ENCODE assay signal across 19 cellular contexts in the genomic region with DNA sequence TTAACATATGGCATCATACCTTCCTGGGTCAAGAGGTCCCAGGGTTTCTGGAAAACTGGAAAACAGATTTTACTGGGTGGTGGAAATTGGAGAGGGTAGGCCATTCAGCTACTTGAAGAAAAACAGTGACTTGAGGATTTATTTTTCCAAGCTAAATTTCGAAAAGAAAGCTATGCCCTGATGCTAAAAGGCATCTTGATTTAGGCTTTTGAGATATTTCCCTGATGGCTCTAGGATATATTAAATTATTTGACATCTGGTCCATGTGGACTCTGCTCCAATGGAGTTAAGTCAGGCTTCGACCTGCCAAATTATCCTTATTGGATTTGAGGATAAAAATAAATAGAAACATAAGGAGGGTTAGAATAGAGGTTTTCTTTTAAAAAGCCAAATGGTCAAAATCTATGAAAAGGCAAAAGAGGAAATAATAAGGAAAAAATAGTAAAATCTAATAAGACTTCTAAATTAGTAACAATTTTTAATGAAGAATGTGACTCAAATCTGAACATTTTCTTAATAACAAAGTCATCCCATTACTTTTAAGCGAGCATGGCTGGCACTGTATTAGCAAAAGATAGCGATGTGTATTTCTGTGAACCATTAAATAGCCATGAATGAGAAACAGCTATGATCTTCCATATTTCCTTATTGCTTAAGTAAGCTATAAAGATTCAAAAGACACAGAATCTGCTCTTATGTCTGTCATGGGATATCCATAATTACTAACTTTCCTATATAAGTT.
"Had no signal": no experiment of that assay in that cellular context is flagged by ENCODE, and none has a peak within 500 bp of the region (broad histone marks: within the 10 kb centered on the region; RNA-seq: fewer than 3 reads in every experiment).

No MANE protein-coding gene starts in this region.

- H3K79me2 ChIP-seq: hepatocyte had no signal

- H3K27me3 ChIP-seq: hepatocyte, ovary, upper lobe of left lung had no signal

- H3K36me3 ChIP-seq: gastroesophageal sphincter, ovary, upper lobe of left lung, uterus had no signal

- H2AFZ ChIP-seq: hepatocyte had no signal

- H3K4me2 ChIP-seq: hepatocyte had no signal

- H3K27ac ChIP-seq: coronary artery, dorsolateral prefrontal cortex, gastroesophageal sphincter, hepatocyte, ovary, upper lobe of left lung, uterus had no signal

- DNase-seq: dorsolateral prefrontal cortex; effector CD8-positive, alpha-beta T cell; left colon; left ventricle myocardium superior; mesenchymal stem cell; naive B cell; nucleus accumbens; ovary; right cardiac atrium; small intestine; stimulated activated CD4-positive, alpha-beta T cell treated with anti-CD3 and anti-CD28 coated beads, Interleukin-12 subunit alpha, Interleukin-12 subunit beta, amount 100 ng/mL, for 4 hours; stimulated activated CD4-positive, alpha-beta T cell treated with anti-CD3 and anti-CD28 coated beads, Interleukin-2, amount 100 ng/mL, for 48 hours; stimulated activated naive CD4-positive, alpha-beta T cell treated with Interleukin-2 at 50 U/mL for 16 hours; upper lobe of left lung; uterus had no signal

- H3K4me1 ChIP-seq: gastroesophageal sphincter, upper lobe of left lung, uterus had no signal

- H3K4me3 ChIP-seq: coronary artery, dorsolateral prefrontal cortex, gastroesophageal sphincter, hepatocyte, lung, ovary, upper lobe of left lung, uterus had no signal

- H3K9me3 ChIP-seq: gastroesophageal sphincter, ovary, upper lobe of left lung, uterus had no signal
